Comparison of ENCODE assay signal across 8 cellular contexts in genomic region chr6:43013843-43014433, GRCh38. TPM values are rescaled to one million over a fixed set of nuclear protein-coding genes. Genes with fewer than 3 reads are reported as not detected.
DNase-seq lines count a peak whose midpoint lies in the region; ATAC-seq, FAIRE-seq and TF ChIP-seq lines count a peak whose summit lies in the region.

TSS of gene KLHDC3 (plus strand) at chr6:43014249. CDS start at chr6:43017193, 2,944 bp downstream.
TSS of gene MEA1 (minus strand) at chr6:43013946. CDS start at chr6:43013813, 133 bp downstream.

- peak; percentile 51 for TF ChIP-seq POLR2A in GM19193 (IDR thresholded peaks at IDR 0.05; ENCODE audit: extremely low read depth, insufficient read depth, insufficient read length)

- peaks cover 16% of the 10 kb centered on the region for H3K4me1 ChIP-seq in keratinocyte (ENCODE audit: control insufficient read depth, extremely low read depth, insufficient read depth, low read length)

- peaks cover 41% of the 10 kb centered on the region for H3K79me2 ChIP-seq in keratinocyte (ENCODE audit: control insufficient read depth, insufficient read depth, low read length)

- FAIRE-seq in keratinocyte (lab: Jason Lieb, UNC) = peak; percentile 91

- H3K36me3 Mint-ChIP-seq in chondrocyte (ENCODE audit: low read depth) = peaks cover 17% of the 10 kb centered on the region

- peak within 1 kb of the TSS; percentile 91 for H3K9ac ChIP-seq in keratinocyte (ENCODE audit: control insufficient read depth, extremely low read depth, insufficient read depth, low read length)

- H3K4me3 Mint-ChIP-seq in chondrocyte (ENCODE audit: unreplicated experiment) = peak within 1 kb of the TSS; percentile 96

- H2AFZ ChIP-seq in keratinocyte (ENCODE audit: control insufficient read depth, low read length) = peak within 1 kb of the TSS; percentile 79

- peak within 1 kb of the TSS; percentile 83 for H3K27ac ChIP-seq in keratinocyte (ENCODE audit: control insufficient read depth, insufficient read depth, low read length)

- no peaks in the 10 kb centered on the region for H3K27me3 ChIP-seq in keratinocyte (ENCODE audit: control insufficient read depth, extremely low read depth, insufficient read depth, low read length)

- peak; percentile 92 for ATAC-seq in HG03439 (IDR thresholded peaks at IDR 0.05; ENCODE audit: unreplicated experiment)

- no peaks in the 10 kb centered on the region for H3K9me1 ChIP-seq in keratinocyte (ENCODE audit: control insufficient read depth, extremely low read depth, insufficient read depth, low read length)

- DNase-seq in AML-193 (lab: John Stamatoyannopoulos, UW) (peak; percentile 100), NCI-H510A treated with DMSO at 0.1 percent for 48 hours (lab: John Stamatoyannopoulos, UW) (peak; percentile 100), chondrocyte (ENCODE audit: low spot score) (peak; percentile 98), keratinocyte (ENCODE audit: low read depth, low spot score) (peak; percentile 100)
- DNase-seq in activated CD4-positive, alpha-beta T cell treated with anti-CD3 and anti-CD28 coated beads for 24 hours (ENCODE audit: low read depth in 2 of 2) = peak; percentile 98
- DNase-seq in stimulated activated CD4-positive, alpha-beta T cell treated with anti-CD3 and anti-CD28 coated beads, Interleukin-15, amount 100 ng/mL, for 1 hour (ENCODE audit: low read depth in 1 of 2, low spot score in 1 of 2) = peak; percentile 96 to 97

- peak within 1 kb of the TSS; percentile 99 for H3K4me2 ChIP-seq in keratinocyte (ENCODE audit: control insufficient read depth, extremely low read depth, insufficient read depth, low read depth, low read length)

- no peaks in the 10 kb centered on the region for H3K9me3 ChIP-seq in keratinocyte (ENCODE audit: control insufficient read depth, low read depth, low read length)

- H3K27ac Mint-ChIP-seq in chondrocyte (ENCODE audit: unreplicated experiment) = peak within 1 kb of the TSS; percentile 96

- dilution Hi-C loops in keratinocyte (cut with MboI; ENCODE audit: extremely low pct_ligation_motif_present, low sequenced_read_pairs) = no loop called here

- H3K4me1 Mint-ChIP-seq in chondrocyte (ENCODE audit: low read depth) = peaks cover 47% of the 10 kb centered on the region

- no peaks in the 10 kb centered on the region for H4K20me1 ChIP-seq in keratinocyte (ENCODE audit: control insufficient read depth, extremely low read depth, insufficient read depth, low read length)

- H3K36me3 ChIP-seq in keratinocyte (ENCODE audit: control insufficient read depth in 2 of 2, extremely low read depth in 1 of 2, insufficient read depth in 2 of 2, low read length in 2 of 2) = peaks cover 28 to 29% of the 10 kb centered on the region in 2 experiments

- TF ChIP-seq CTCF in chondrocyte (IDR thresholded peaks at IDR 0.05) (no peak), keratinocyte (optimal IDR thresholded peaks at IDR 0.05 in 1 of 3, IDR thresholded peaks at IDR 0.05 in 1 of 3, conservative IDR thresholded peaks at IDR 0.05 in 1 of 3; ENCODE audit: extremely low read depth in 1 of 3, insufficient read depth in 2 of 3, low read length in 3 of 3) (no peak)

- H3K27me3 Mint-ChIP-seq in chondrocyte (ENCODE audit: low read depth) = no peaks in the 10 kb centered on the region

- no peaks in the 10 kb centered on the region for H3K9me3 Mint-ChIP-seq in chondrocyte (ENCODE audit: low read depth)

- peak within 1 kb of the TSS; percentile 61 to 95 (median 87) for H3K4me3 ChIP-seq in keratinocyte (ENCODE audit: control insufficient read depth in 2 of 3, extremely low read depth in 1 of 3, insufficient read depth in 2 of 3, low read depth in 1 of 3, low read length in 3 of 3)

RNA-seq across cellular contexts. Expression of gene KLHDC3, which starts in this region (rescaled TPM):
- 66.3 to 96.9 TPM (median 90.3 TPM) in 3 replicates for total RNA-seq in chondrocyte
- 22.4 to 30.3 TPM (median 24.8 TPM) in 3 replicates for polyA plus RNA-seq in keratinocyte
- 13.6 TPM for polyA plus RNA-seq in keratinocyte (2011; ENCODE audit: low read depth)
- polyA plus RNA-seq in keratinocyte (2011; cell fraction: cytosol; rRNA removed) = 26.6 and 27.0 TPM in 2 replicates
- 28.5 and 30.7 TPM in 2 replicates for polyA plus RNA-seq in keratinocyte (2011; cell fraction: nucleus; rRNA removed)
- 29.4 and 29.6 TPM in 2 replicates for polyA plus RNA-seq in keratinocyte (2012; ENCODE audit: low replicate concordance)
- polyA minus RNA-seq in keratinocyte = 36.0 to 38.5 TPM (median 36.5 TPM) in 3 replicates
- polyA minus RNA-seq in keratinocyte (2011; cell fraction: cytosol; rRNA and poly(A)+ RNA removed) = 33.4 TPM
- 7.4 and 7.8 TPM in 2 replicates for polyA minus RNA-seq in keratinocyte (2011; cell fraction: nucleus; rRNA and poly(A)+ RNA removed)

RNA-seq across cellular contexts. Expression of gene MEA1, which starts in this region (rescaled TPM):
- 71.1 to 86.2 TPM (median 71.6 TPM) in 3 replicates for total RNA-seq in chondrocyte
- 62.4 to 76.1 TPM (median 69.2 TPM) in 3 replicates for polyA plus RNA-seq in keratinocyte
- polyA plus RNA-seq in keratinocyte (2011; ENCODE audit: low read depth) = 59.6 TPM
- polyA plus RNA-seq in keratinocyte (2011; cell fraction: cytosol; rRNA removed) = 63.6 and 76.7 TPM in 2 replicates
- 21.9 and 27.2 TPM in 2 replicates for polyA plus RNA-seq in keratinocyte (2011; cell fraction: nucleus; rRNA removed)
- 66.1 and 86.3 TPM in 2 replicates for polyA plus RNA-seq in keratinocyte (2012; ENCODE audit: low replicate concordance)
- 32.2 to 40.2 TPM (median 34.9 TPM) in 3 replicates for polyA minus RNA-seq in keratinocyte
- 27.4 TPM for polyA minus RNA-seq in keratinocyte (2011; cell fraction: cytosol; rRNA and poly(A)+ RNA removed)
- polyA minus RNA-seq in keratinocyte (2011; cell fraction: nucleus; rRNA and poly(A)+ RNA removed) = 5.3 and 7.8 TPM in 2 replicates

Comparison
In these comparisons a context has a peak if more than half of its experiments do, and no peak if none do; other contexts are left out.
1. Peak in every context shown above with its lines: DNase-seq, ATAC-seq, H3K4me3 ChIP-seq and H3K27ac ChIP-seq.